Comparison of ENCODE assay signal across 1 cellular context in genomic region chr10:71657604-71658348, GRCh38.
TF ChIP-seq lines count a peak whose summit lies in the region.

No MANE protein-coding gene starts in this region.

TF ChIP-seq in K562, 482 proteins besides CTCF, POLR2A, EP300 and RAD21 (continued from another document):
- TF ChIP-seq, protein P1, sequence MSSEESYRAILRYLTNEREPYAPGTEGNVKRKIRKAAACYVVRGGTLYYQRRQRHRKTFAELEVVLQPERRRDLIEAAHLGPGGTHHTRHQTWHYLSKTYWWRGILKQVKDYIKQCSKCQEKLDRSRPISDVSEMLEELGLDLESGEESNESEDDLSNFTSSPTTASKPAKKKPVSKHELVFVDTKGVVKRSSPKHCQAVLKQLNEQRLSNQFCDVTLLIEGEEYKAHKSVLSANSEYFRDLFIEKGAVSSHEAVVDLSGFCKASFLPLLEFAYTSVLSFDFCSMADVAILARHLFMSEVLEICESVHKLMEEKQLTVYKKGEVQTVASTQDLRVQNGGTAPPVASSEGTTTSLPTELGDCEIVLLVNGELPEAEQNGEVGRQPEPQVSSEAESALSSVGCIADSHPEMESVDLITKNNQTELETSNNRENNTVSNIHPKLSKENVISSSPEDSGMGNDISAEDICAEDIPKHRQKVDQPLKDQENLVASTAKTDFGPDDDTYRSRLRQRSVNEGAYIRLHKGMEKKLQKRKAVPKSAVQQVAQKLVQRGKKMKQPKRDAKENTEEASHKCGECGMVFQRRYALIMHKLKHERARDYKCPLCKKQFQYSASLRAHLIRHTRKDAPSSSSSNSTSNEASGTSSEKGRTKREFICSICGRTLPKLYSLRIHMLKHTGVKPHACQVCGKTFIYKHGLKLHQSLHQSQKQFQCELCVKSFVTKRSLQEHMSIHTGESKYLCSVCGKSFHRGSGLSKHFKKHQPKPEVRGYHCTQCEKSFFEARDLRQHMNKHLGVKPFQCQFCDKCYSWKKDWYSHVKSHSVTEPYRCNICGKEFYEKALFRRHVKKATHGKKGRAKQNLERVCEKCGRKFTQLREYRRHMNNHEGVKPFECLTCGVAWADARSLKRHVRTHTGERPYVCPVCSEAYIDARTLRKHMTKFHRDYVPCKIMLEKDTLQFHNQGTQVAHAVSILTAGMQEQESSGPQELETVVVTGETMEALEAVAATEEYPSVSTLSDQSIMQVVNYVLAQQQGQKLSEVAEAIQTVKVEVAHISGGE (CRISPR knock-in tag; IDR thresholded peaks at IDR 0.05): 0 out of 6 replicates have a peak, but pooled peaks of 1 of the 3 experiments have one; percentile 29
- TF ChIP-seq, protein P2, sequence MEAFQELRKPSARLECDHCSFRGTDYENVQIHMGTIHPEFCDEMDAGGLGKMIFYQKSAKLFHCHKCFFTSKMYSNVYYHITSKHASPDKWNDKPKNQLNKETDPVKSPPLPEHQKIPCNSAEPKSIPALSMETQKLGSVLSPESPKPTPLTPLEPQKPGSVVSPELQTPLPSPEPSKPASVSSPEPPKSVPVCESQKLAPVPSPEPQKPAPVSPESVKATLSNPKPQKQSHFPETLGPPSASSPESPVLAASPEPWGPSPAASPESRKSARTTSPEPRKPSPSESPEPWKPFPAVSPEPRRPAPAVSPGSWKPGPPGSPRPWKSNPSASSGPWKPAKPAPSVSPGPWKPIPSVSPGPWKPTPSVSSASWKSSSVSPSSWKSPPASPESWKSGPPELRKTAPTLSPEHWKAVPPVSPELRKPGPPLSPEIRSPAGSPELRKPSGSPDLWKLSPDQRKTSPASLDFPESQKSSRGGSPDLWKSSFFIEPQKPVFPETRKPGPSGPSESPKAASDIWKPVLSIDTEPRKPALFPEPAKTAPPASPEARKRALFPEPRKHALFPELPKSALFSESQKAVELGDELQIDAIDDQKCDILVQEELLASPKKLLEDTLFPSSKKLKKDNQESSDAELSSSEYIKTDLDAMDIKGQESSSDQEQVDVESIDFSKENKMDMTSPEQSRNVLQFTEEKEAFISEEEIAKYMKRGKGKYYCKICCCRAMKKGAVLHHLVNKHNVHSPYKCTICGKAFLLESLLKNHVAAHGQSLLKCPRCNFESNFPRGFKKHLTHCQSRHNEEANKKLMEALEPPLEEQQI (IDR thresholded peaks at IDR 0.05): no peak
- peak; percentile 31; the same call in 1 of the 2 replicates for TF ChIP-seq SMARCA4 (IDR thresholded peaks at IDR 0.05)
- TF ChIP-seq ADNP (tag; IDR thresholded peaks at IDR 0.05): no peak
- TF ChIP-seq GATA2 (CRISPR knock-in tag; IDR thresholded peaks at IDR 0.05): peak; percentile 50; the same call in 1 of the 2 replicates
- TF ChIP-seq GABPB1 (CRISPR knock-in tag; IDR thresholded peaks at IDR 0.05): peak; percentile 25; the same call in 1 of the 2 replicates
- no peak for TF ChIP-seq GABPA (tag; conservative IDR thresholded peaks at IDR 0.05; ENCODE audit: low read depth)
- no peak for TF ChIP-seq SAFB2 (IDR thresholded peaks at IDR 0.05; ENCODE audit: borderline replicate concordance, low read depth, low read length, severe bottlenecking)
- TF ChIP-seq RCOR1 (IDR thresholded peaks at IDR 0.05; ENCODE audit: borderline replicate concordance in 1 of 2, low read depth in 2 of 2, low read length in 2 of 2): 0 out of 4 replicates have a peak, but pooled peaks of 1 of the 2 experiments have one; percentile 17
